ENCODE assay signal across 8 cellular contexts in genomic region chr2:158967731-158968395, GRCh38. TPM values are rescaled to one million over a fixed set of nuclear protein-coding genes. Genes with fewer than 3 reads are reported as not detected.
DNase-seq lines count a peak whose midpoint lies in the region; ATAC-seq and TF ChIP-seq lines count a peak whose summit lies in the region.

No MANE protein-coding gene starts in this region.

- peak overlapping the region; percentile 58 for H3K9ac ChIP-seq in OCI-LY3 (ENCODE audit: low read length)

- H3K27ac ChIP-seq in OCI-LY3 (ENCODE audit: low read length) = no peak overlapping the region
- peak overlapping the region; percentile 55 to 99 (median 95) for H3K27ac ChIP-seq in dorsolateral prefrontal cortex
- H3K27ac ChIP-seq in right lobe of liver = peak overlapping the region; percentile 69 to 83 (median 77)
- H3K27ac ChIP-seq in suprapubic skin = peak overlapping the region; percentile 94

- peaks cover 15% of the 10 kb centered on the region for H3K4me1 Mint-ChIP-seq in stimulated activated naive CD8-positive, alpha-beta T cell treated with anti-CD3 and anti-CD28 coated beads, Interleukin-15, Interleukin-2, amounts not matched to agents 100 ng/mL and 50 ng/mL, for 24 hours (ENCODE audit: low read depth)

- H3K4me2 ChIP-seq in OCI-LY3 (ENCODE audit: low read length) = peak overlapping the region; percentile 60

- H4K20me1 ChIP-seq in OCI-LY3 (ENCODE audit: insufficient read depth, low read length) = no peaks in the 10 kb centered on the region

- H3K79me2 ChIP-seq in OCI-LY3 (ENCODE audit: low read length) = no peaks in the 10 kb centered on the region

- H2AFZ ChIP-seq in OCI-LY3 (ENCODE audit: low read depth, low read length) = peak overlapping the region; percentile 68; the same call in 1 of the 2 replicates

- H3K9me3 ChIP-seq in OCI-LY3 (ENCODE audit: insufficient read depth, low read length) (no peaks in the 10 kb centered on the region), right lobe of liver (no peaks in the 10 kb centered on the region), suprapubic skin (no peaks in the 10 kb centered on the region)

- H3K27ac Mint-ChIP-seq in stimulated activated naive CD8-positive, alpha-beta T cell treated with anti-CD3 and anti-CD28 coated beads, Interleukin-15, Interleukin-2, amounts not matched to agents 100 ng/mL and 50 ng/mL, for 24 hours = no peak overlapping the region

- intact Hi-C loops in dorsolateral prefrontal cortex (cut with DNase I) = loop anchor here (2.0 to 10.0 kb wide), 5 partner anchors 63 to 744 kb away; partner anchors contain the start of gene MARCHF7 (in 1 of the 2)
- intact Hi-C loops in right lobe of liver (cut with DNase I) = no loop called here

- peak overlapping the region; percentile 44 for H3K4me3 Mint-ChIP-seq in stimulated activated naive CD8-positive, alpha-beta T cell treated with anti-CD3 and anti-CD28 coated beads, Interleukin-15, Interleukin-2, amounts not matched to agents 100 ng/mL and 50 ng/mL, for 24 hours

- ATAC-seq in stimulated activated naive CD8-positive, alpha-beta T cell treated with anti-CD3 and anti-CD28 coated beads, Interleukin-15, Interleukin-2, amounts not matched to agents 100 U/mL and 50 U/mL, for 24 hours = no peak
- ATAC-seq in right lobe of liver = peak; percentile 15 to 34 (median 23)

- H3K36me3 ChIP-seq in OCI-LY3 (replicated peaks; ENCODE audit: low read depth, low read length) (no peaks in the 10 kb centered on the region), right lobe of liver (no peaks in the 10 kb centered on the region), suprapubic skin (no peaks in the 10 kb centered on the region)

- H3K27me3 ChIP-seq in OCI-LY3 (ENCODE audit: low read depth, low read length) = 0 out of 2 replicates have a peak, but pooled peaks cover 5% of the 10 kb centered on the region
- peaks cover 0 to 3% (median 0%) of the 10 kb centered on the region in 45 donors for H3K27me3 ChIP-seq in dorsolateral prefrontal cortex
- no peaks in the 10 kb centered on the region for H3K27me3 ChIP-seq in right lobe of liver
- no peaks in the 10 kb centered on the region for H3K27me3 ChIP-seq in suprapubic skin

- no peak for DNase-seq in stimulated activated naive CD8-positive, alpha-beta T cell treated with anti-CD3 and anti-CD28 coated beads, Interleukin-15, Interleukin-2, amounts not matched to agents 100 U/mL and 50 U/mL, for 24 hours
- DNase-seq in dorsolateral prefrontal cortex = peak; percentile 41 to 75 (median 56)
- peak; percentile 48 to 62 (median 48) for DNase-seq in right lobe of liver
- DNase-seq in suprapubic skin (ENCODE audit: low spot score in 2 of 2) = peak; percentile 69 to 84
- DNase-seq in NCI-H146 treated with DMSO at 0.1 percent for 48 hours (lab: John Stamatoyannopoulos, UW; ENCODE audit: unreplicated experiment) = no peak
- no peak for DNase-seq in SIG-M5 treated with dmso at 0.1 percent for 504 hours (lab: John Stamatoyannopoulos, UW; ENCODE audit: unreplicated experiment)

- H3K27me3 Mint-ChIP-seq in stimulated activated naive CD8-positive, alpha-beta T cell treated with anti-CD3 and anti-CD28 coated beads, Interleukin-15, Interleukin-2, amounts not matched to agents 100 ng/mL and 50 ng/mL, for 24 hours = peaks cover 68% of the 10 kb centered on the region

- H3K4me3 ChIP-seq in OCI-LY3 (ENCODE audit: low read length) (peak overlapping the region; percentile 80), dorsolateral prefrontal cortex (peak overlapping the region; percentile 59 to 95 (median 85)), right lobe of liver (peak overlapping the region; percentile 79 to 90 (median 87)), suprapubic skin (peak overlapping the region; percentile 97)

- no peak for TF ChIP-seq CTCF in OCI-LY3 (IDR thresholded peaks at IDR 0.05; ENCODE audit: low read depth, low read length)
- TF ChIP-seq CTCF in dorsolateral prefrontal cortex (IDR thresholded peaks at IDR 0.05 in 54 of 56, conservative IDR thresholded peaks at IDR 0.05 in 2 of 56; ENCODE audit: low read depth in 1 of 56, partially characterized antibody in 56 of 56) = peak in 7 of 56 donors; percentile 3 to 24 (median 7)
- no peak for TF ChIP-seq CTCF in right lobe of liver (IDR thresholded peaks at IDR 0.05)
- TF ChIP-seq CTCF in suprapubic skin (IDR thresholded peaks at IDR 0.05) = no peak

- 15% methylated on average over 22 of the region's 31 CpGs for WGBS in right lobe of liver (ENCODE audit: insufficient coverage, low coverage, low lambda C conversion rate, missing lambda C conversion rate)
- WGBS in suprapubic skin = 2% methylated on average over 31 of the region's 31 CpGs

- no peak for TF ChIP-seq EP300 in suprapubic skin (IDR thresholded peaks at IDR 0.05)

- no peak for TF ChIP-seq POLR2A in right lobe of liver (IDR thresholded peaks at IDR 0.05)
- TF ChIP-seq POLR2A in suprapubic skin (IDR thresholded peaks at IDR 0.05) = no peak

- no peaks in the 10 kb centered on the region for H3K36me3 Mint-ChIP-seq in stimulated activated naive CD8-positive, alpha-beta T cell treated with anti-CD3 and anti-CD28 coated beads, Interleukin-15, Interleukin-2, amounts not matched to agents 100 ng/mL and 50 ng/mL, for 24 hours (ENCODE audit: low read depth)

- H3K9me3 Mint-ChIP-seq in stimulated activated naive CD8-positive, alpha-beta T cell treated with anti-CD3 and anti-CD28 coated beads, Interleukin-15, Interleukin-2, amounts not matched to agents 100 ng/mL and 50 ng/mL, for 24 hours = no peaks in the 10 kb centered on the region

- H3K4me1 ChIP-seq in OCI-LY3 (ENCODE audit: low read length) = no peaks in the 10 kb centered on the region
- peaks cover 0 to 4% (median 0%) of the 10 kb centered on the region in 4 donors for H3K4me1 ChIP-seq in right lobe of liver
- H3K4me1 ChIP-seq in suprapubic skin = peaks cover 44% of the 10 kb centered on the region

RNA-seq across cellular contexts. Expression of gene TANC1, which starts 0.6 kb away (rescaled TPM):
- total RNA-seq in dorsolateral prefrontal cortex = 10 to 100 TPM; 11.9 to 68.3 (median 20.7) TPM
- 10 to 100 TPM in 4 of 6 experiments, 1 to 10 TPM in 2; 4.0 to 12.7 (median 11.3) TPM for total RNA-seq in right lobe of liver
- total RNA-seq in suprapubic skin = 100 to 1,000 TPM in 2 of 4 donors, 10 to 100 TPM in 2; 57.6 to 260 (median 88.3) TPM

Comparison
In these comparisons a context has a peak if more than half of its experiments do, and no peak if none do; other contexts are left out.
1. DNase-seq: peak in dorsolateral prefrontal cortex (10 of 10), right lobe of liver (3 of 3) and suprapubic skin (2 of 2); none in stimulated activated naive CD8-positive, alpha-beta T cell treated with anti-CD3 and anti-CD28 coated beads, Interleukin-15, Interleukin-2, amounts not matched to agents 100 U/mL and 50 U/mL, for 24 hours (single experiment), NCI-H146 treated with DMSO at 0.1 percent for 48 hours (single experiment) and SIG-M5 treated with dmso at 0.1 percent for 504 hours (single experiment).
2. intact Hi-C loops: an anchor here in dorsolateral prefrontal cortex (2.0 to 10.0 kb wide); none called in right lobe of liver.
3. Peak in every context shown above with its lines, with median percentiles within 50 percentile points of each other: H3K4me3 ChIP-seq.